ENCODE assay signal across 1 cellular context in the genomic region with DNA sequence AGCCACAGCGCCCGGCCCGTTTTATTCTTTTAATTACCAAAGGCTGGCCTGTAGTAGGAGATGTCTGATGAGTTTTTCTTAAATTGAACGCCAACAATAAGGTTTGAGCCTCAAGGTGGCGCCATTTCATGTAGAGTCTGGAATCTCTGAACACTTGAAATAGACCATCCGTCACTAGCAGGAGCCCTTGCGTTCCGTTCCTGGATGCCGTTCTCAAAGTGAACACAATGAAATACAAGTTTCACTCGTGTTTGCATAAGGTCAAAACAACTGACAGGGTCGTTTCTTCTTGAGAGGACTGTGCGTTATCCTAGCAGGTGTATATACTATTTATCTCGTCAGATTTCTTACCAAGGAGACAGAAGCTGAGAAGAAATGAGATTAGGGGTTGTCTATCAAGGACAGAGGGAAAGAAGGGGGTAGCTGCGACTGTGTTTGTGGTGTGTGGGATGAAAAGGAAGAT.
TF ChIP-seq lines count a peak whose summit lies in the region.

No MANE protein-coding gene starts in this region.

TF ChIP-seq in K562, 482 proteins besides CTCF, POLR2A, EP300 and RAD21 (continued from another document and continues in another):
- no peak for TF ChIP-seq ESRRB (CRISPR knock-in tag; IDR thresholded peaks at IDR 0.05; ENCODE audit: borderline replicate concordance)
- no peak for TF ChIP-seq OTX1 (CRISPR knock-in tag; IDR thresholded peaks at IDR 0.05)
- TF ChIP-seq, protein P1, sequence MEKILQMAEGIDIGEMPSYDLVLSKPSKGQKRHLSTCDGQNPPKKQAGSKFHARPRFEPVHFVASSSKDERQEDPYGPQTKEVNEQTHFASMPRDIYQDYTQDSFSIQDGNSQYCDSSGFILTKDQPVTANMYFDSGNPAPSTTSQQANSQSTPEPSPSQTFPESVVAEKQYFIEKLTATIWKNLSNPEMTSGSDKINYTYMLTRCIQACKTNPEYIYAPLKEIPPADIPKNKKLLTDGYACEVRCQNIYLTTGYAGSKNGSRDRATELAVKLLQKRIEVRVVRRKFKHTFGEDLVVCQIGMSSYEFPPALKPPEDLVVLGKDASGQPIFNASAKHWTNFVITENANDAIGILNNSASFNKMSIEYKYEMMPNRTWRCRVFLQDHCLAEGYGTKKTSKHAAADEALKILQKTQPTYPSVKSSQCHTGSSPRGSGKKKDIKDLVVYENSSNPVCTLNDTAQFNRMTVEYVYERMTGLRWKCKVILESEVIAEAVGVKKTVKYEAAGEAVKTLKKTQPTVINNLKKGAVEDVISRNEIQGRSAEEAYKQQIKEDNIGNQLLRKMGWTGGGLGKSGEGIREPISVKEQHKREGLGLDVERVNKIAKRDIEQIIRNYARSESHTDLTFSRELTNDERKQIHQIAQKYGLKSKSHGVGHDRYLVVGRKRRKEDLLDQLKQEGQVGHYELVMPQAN (IDR thresholded peaks at IDR 0.05; ENCODE audit: borderline replicate concordance) = no peak
- no peak for TF ChIP-seq ZC3H8 (IDR thresholded peaks at IDR 0.05)
- no peak for TF ChIP-seq SIRT6 (IDR thresholded peaks at IDR 0.05; ENCODE audit: low read depth, low read length)
- TF ChIP-seq, protein P2, sequence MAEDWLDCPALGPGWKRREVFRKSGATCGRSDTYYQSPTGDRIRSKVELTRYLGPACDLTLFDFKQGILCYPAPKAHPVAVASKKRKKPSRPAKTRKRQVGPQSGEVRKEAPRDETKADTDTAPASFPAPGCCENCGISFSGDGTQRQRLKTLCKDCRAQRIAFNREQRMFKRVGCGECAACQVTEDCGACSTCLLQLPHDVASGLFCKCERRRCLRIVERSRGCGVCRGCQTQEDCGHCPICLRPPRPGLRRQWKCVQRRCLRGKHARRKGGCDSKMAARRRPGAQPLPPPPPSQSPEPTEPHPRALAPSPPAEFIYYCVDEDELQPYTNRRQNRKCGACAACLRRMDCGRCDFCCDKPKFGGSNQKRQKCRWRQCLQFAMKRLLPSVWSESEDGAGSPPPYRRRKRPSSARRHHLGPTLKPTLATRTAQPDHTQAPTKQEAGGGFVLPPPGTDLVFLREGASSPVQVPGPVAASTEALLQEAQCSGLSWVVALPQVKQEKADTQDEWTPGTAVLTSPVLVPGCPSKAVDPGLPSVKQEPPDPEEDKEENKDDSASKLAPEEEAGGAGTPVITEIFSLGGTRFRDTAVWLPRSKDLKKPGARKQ (CRISPR knock-in tag; IDR thresholded peaks at IDR 0.05) = no peak
- TF ChIP-seq MAZ (CRISPR knock-in tag; conservative IDR thresholded peaks at IDR 0.05 in 1 of 2, IDR thresholded peaks at IDR 0.05 in 1 of 2) = 0 out of 4 replicates have a peak, but pooled peaks of 1 of the 2 experiments have one; percentile 18
- TF ChIP-seq, protein P3, sequence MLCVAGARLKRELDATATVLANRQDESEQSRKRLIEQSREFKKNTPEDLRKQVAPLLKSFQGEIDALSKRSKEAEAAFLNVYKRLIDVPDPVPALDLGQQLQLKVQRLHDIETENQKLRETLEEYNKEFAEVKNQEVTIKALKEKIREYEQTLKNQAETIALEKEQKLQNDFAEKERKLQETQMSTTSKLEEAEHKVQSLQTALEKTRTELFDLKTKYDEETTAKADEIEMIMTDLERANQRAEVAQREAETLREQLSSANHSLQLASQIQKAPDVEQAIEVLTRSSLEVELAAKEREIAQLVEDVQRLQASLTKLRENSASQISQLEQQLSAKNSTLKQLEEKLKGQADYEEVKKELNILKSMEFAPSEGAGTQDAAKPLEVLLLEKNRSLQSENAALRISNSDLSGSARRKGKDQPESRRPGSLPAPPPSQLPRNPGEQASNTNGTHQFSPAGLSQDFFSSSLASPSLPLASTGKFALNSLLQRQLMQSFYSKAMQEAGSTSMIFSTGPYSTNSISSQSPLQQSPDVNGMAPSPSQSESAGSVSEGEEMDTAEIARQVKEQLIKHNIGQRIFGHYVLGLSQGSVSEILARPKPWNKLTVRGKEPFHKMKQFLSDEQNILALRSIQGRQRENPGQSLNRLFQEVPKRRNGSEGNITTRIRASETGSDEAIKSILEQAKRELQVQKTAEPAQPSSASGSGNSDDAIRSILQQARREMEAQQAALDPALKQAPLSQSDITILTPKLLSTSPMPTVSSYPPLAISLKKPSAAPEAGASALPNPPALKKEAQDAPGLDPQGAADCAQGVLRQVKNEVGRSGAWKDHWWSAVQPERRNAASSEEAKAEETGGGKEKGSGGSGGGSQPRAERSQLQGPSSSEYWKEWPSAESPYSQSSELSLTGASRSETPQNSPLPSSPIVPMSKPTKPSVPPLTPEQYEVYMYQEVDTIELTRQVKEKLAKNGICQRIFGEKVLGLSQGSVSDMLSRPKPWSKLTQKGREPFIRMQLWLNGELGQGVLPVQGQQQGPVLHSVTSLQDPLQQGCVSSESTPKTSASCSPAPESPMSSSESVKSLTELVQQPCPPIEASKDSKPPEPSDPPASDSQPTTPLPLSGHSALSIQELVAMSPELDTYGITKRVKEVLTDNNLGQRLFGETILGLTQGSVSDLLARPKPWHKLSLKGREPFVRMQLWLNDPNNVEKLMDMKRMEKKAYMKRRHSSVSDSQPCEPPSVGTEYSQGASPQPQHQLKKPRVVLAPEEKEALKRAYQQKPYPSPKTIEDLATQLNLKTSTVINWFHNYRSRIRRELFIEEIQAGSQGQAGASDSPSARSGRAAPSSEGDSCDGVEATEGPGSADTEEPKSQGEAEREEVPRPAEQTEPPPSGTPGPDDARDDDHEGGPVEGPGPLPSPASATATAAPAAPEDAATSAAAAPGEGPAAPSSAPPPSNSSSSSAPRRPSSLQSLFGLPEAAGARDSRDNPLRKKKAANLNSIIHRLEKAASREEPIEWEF (CRISPR knock-in tag; IDR thresholded peaks at IDR 0.05) = no peak
- TF ChIP-seq, protein P4, sequence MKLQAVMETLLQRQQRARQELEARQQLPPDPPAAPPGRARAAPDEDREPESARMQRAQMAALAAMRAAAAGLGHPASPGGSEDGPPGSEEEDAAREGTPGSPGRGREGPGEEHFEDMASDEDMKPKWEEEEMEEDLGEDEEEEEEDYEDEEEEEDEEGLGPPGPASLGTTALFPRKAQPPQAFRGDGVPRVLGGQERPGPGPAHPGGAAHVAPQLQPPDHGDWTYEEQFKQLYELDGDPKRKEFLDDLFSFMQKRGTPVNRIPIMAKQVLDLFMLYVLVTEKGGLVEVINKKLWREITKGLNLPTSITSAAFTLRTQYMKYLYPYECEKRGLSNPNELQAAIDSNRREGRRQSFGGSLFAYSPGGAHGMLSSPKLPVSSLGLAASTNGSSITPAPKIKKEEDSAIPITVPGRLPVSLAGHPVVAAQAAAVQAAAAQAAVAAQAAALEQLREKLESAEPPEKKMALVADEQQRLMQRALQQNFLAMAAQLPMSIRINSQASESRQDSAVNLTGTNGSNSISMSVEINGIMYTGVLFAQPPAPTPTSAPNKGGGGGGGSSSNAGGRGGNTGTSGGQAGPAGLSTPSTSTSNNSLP (IDR thresholded peaks at IDR 0.05; ENCODE audit: borderline replicate concordance, low read depth, low read length) = 0 out of 2 replicates have a peak, but pooled peaks have one; percentile 20
- TF ChIP-seq, protein P5, sequence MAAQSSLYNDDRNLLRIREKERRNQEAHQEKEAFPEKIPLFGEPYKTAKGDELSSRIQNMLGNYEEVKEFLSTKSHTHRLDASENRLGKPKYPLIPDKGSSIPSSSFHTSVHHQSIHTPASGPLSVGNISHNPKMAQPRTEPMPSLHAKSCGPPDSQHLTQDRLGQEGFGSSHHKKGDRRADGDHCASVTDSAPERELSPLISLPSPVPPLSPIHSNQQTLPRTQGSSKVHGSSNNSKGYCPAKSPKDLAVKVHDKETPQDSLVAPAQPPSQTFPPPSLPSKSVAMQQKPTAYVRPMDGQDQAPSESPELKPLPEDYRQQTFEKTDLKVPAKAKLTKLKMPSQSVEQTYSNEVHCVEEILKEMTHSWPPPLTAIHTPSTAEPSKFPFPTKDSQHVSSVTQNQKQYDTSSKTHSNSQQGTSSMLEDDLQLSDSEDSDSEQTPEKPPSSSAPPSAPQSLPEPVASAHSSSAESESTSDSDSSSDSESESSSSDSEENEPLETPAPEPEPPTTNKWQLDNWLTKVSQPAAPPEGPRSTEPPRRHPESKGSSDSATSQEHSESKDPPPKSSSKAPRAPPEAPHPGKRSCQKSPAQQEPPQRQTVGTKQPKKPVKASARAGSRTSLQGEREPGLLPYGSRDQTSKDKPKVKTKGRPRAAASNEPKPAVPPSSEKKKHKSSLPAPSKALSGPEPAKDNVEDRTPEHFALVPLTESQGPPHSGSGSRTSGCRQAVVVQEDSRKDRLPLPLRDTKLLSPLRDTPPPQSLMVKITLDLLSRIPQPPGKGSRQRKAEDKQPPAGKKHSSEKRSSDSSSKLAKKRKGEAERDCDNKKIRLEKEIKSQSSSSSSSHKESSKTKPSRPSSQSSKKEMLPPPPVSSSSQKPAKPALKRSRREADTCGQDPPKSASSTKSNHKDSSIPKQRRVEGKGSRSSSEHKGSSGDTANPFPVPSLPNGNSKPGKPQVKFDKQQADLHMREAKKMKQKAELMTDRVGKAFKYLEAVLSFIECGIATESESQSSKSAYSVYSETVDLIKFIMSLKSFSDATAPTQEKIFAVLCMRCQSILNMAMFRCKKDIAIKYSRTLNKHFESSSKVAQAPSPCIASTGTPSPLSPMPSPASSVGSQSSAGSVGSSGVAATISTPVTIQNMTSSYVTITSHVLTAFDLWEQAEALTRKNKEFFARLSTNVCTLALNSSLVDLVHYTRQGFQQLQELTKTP (IDR thresholded peaks at IDR 0.05; ENCODE audit: low read depth in 1 of 2, partially characterized antibody in 2 of 2) = no peak
- peak; percentile 51; the same call in 1 of the 2 replicates for TF ChIP-seq SMARCA4 (IDR thresholded peaks at IDR 0.05)
- no peak for TF ChIP-seq SUPT5H (IDR thresholded peaks at IDR 0.05)
- TF ChIP-seq, protein P6, sequence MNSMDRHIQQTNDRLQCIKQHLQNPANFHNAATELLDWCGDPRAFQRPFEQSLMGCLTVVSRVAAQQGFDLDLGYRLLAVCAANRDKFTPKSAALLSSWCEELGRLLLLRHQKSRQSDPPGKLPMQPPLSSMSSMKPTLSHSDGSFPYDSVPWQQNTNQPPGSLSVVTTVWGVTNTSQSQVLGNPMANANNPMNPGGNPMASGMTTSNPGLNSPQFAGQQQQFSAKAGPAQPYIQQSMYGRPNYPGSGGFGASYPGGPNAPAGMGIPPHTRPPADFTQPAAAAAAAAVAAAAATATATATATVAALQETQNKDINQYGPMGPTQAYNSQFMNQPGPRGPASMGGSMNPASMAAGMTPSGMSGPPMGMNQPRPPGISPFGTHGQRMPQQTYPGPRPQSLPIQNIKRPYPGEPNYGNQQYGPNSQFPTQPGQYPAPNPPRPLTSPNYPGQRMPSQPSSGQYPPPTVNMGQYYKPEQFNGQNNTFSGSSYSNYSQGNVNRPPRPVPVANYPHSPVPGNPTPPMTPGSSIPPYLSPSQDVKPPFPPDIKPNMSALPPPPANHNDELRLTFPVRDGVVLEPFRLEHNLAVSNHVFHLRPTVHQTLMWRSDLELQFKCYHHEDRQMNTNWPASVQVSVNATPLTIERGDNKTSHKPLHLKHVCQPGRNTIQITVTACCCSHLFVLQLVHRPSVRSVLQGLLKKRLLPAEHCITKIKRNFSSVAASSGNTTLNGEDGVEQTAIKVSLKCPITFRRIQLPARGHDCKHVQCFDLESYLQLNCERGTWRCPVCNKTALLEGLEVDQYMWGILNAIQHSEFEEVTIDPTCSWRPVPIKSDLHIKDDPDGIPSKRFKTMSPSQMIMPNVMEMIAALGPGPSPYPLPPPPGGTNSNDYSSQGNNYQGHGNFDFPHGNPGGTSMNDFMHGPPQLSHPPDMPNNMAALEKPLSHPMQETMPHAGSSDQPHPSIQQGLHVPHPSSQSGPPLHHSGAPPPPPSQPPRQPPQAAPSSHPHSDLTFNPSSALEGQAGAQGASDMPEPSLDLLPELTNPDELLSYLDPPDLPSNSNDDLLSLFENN (IDR thresholded peaks at IDR 0.05; ENCODE audit: low read depth in 2 of 2, low read length in 2 of 2) = no peak
- no peak for TF ChIP-seq TEAD2 (tag; IDR thresholded peaks at IDR 0.05)
- TF ChIP-seq ZNF436 (CRISPR knock-in tag; IDR thresholded peaks at IDR 0.05) = no peak
- no peak for TF ChIP-seq TAF15 (IDR thresholded peaks at IDR 0.05; ENCODE audit: low read depth, low read length)
- no peak for TF ChIP-seq E2F3 (CRISPR knock-in tag; IDR thresholded peaks at IDR 0.05)
- no peak for TF ChIP-seq ATF1 (CRISPR knock-in tag; IDR thresholded peaks at IDR 0.05)
- peak; percentile 26; the same call in 1 of the 2 replicates for TF ChIP-seq ATF1 (tag; IDR thresholded peaks at IDR 0.05)
- no peak for TF ChIP-seq CCNT2 (IDR thresholded peaks at IDR 0.05; ENCODE audit: borderline replicate concordance, extremely low read depth, insufficient read length, low read depth, low read length)
- peak; percentile 40 for TF ChIP-seq MEIS2 (IDR thresholded peaks at IDR 0.05; ENCODE audit: partially characterized antibody)
- TF ChIP-seq, protein P7, sequence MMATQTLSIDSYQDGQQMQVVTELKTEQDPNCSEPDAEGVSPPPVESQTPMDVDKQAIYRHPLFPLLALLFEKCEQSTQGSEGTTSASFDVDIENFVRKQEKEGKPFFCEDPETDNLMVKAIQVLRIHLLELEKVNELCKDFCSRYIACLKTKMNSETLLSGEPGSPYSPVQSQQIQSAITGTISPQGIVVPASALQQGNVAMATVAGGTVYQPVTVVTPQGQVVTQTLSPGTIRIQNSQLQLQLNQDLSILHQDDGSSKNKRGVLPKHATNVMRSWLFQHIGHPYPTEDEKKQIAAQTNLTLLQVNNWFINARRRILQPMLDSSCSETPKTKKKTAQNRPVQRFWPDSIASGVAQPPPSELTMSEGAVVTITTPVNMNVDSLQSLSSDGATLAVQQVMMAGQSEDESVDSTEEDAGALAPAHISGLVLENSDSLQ (IDR thresholded peaks at IDR 0.05) = peak; percentile 17; the same call in 1 of the 2 replicates
- TF ChIP-seq, protein P8, sequence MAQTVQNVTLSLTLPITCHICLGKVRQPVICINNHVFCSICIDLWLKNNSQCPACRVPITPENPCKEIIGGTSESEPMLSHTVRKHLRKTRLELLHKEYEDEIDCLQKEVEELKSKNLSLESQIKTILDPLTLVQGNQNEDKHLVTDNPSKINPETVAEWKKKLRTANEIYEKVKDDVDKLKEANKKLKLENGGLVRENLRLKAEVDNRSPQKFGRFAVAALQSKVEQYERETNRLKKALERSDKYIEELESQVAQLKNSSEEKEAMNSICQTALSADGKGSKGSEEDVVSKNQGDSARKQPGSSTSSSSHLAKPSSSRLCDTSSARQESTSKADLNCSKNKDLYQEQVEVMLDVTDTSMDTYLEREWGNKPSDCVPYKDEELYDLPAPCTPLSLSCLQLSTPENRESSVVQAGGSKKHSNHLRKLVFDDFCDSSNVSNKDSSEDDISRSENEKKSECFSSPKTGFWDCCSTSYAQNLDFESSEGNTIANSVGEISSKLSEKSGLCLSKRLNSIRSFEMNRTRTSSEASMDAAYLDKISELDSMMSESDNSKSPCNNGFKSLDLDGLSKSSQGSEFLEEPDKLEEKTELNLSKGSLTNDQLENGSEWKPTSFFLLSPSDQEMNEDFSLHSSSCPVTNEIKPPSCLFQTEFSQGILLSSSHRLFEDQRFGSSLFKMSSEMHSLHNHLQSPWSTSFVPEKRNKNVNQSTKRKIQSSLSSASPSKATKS (CRISPR knock-in tag; IDR thresholded peaks at IDR 0.05) = no peak
- no peak for TF ChIP-seq TRIM24 (IDR thresholded peaks at IDR 0.05)
- no peak for TF ChIP-seq NFATC3 (IDR thresholded peaks at IDR 0.05)
- no peak for TF ChIP-seq ZNF589 (CRISPR knock-in tag; IDR thresholded peaks at IDR 0.05; ENCODE audit: low read depth)
- TF ChIP-seq, protein P9, sequence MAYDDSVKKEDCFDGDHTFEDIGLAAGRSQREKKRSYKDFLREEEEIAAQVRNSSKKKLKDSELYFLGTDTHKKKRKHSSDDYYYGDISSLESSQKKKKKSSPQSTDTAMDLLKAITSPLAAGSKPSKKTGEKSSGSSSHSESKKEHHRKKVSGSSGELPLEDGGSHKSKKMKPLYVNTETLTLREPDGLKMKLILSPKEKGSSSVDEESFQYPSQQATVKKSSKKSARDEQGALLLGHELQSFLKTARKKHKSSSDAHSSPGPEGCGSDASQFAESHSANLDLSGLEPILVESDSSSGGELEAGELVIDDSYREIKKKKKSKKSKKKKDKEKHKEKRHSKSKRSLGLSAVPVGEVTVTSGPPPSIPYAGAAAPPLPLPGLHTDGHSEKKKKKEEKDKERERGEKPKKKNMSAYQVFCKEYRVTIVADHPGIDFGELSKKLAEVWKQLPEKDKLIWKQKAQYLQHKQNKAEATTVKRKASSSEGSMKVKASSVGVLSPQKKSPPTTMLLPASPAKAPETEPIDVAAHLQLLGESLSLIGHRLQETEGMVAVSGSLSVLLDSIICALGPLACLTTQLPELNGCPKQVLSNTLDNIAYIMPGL (CRISPR knock-in tag; IDR thresholded peaks at IDR 0.05) = no peak
- TF ChIP-seq NFIX (CRISPR knock-in tag; IDR thresholded peaks at IDR 0.05; ENCODE audit: low read depth) = no peak
